ENCODE assay signal across 27 cellular contexts in genomic region chr2:220451438-220451837, GRCh38.
"Had no signal": no experiment of that assay in that cellular context is flagged by ENCODE, and none has a peak within 500 bp of the region (broad histone marks: within the 10 kb centered on the region; RNA-seq: fewer than 3 reads in every experiment).

No MANE protein-coding gene starts in this region.

- H3K9me3 ChIP-seq: adrenal gland, gastrocnemius medialis, left lung, lower lobe of right lung, right atrium auricular region, stomach, tibial artery, upper lobe of right lung had no signal

- ATAC-seq: activated CD4-positive, CD25-positive, alpha-beta regulatory T cell treated with anti-CD3 and anti-CD28 coated beads, Interleukin-2, amount 50 U/mL, for 24 hours; effector memory CD8-positive, alpha-beta T cell; gastrocnemius medialis; left lung; lower lobe of right lung; naive thymus-derived CD8-positive, alpha-beta T cell; stimulated activated naive B cell treated with anti-CD40 and anti-IgM and Interleukin-4, amounts not matched to agents 10 μg/mL and 1 μg/mL and 100 μg/mL, for 72 hours; upper lobe of right lung had no signal

- H3K27ac ChIP-seq: adrenal gland, brain microvascular endothelial cell, coronary artery, gastrocnemius medialis, left lung, lower lobe of right lung, parathyroid adenoma, right atrium auricular region, stomach, tibial artery, upper lobe of right lung, WERI-Rb-1 had no signal

- H3K4me1 ChIP-seq: adrenal gland, gastrocnemius medialis, left lung, lower lobe of right lung, parathyroid adenoma, stomach, tibial artery, upper lobe of right lung had no signal

- H3K36me3 ChIP-seq: adrenal gland, brain microvascular endothelial cell, gastrocnemius medialis, left lung, lower lobe of right lung, right atrium auricular region, stomach, tibial artery, upper lobe of right lung, WERI-Rb-1 had no signal

- DNase-seq: activated CD4-positive, alpha-beta T cell treated with anti-CD3 and anti-CD28 coated beads for 48 hours; activated CD4-positive, alpha-beta T cell treated with anti-CD3 and anti-CD28 coated beads, Interleukin-2, amount 50 U/mL, for 48 hours; activated CD8-positive, alpha-beta memory T cell treated with anti-CD3 and anti-CD28 coated beads for 24 hours; activated effector memory CD4-positive, alpha-beta T cell treated with Interleukin-2 at 50 U/mL for 16 hours; activated naive CD4-positive, alpha-beta T cell treated with anti-CD3 and anti-CD28 coated beads for 36 hours; activated naive CD8-positive, alpha-beta T cell treated with anti-CD3 and anti-CD28 coated beads for 36 hours; adrenal gland; brain microvascular endothelial cell; effector memory CD8-positive, alpha-beta T cell; erythroblast; gastrocnemius medialis; glutamatergic neuron; left lung; lower lobe of right lung; mesenchymal stem cell; naive thymus-derived CD8-positive, alpha-beta T cell; stimulated activated CD4-positive, alpha-beta T cell treated with anti-CD3 and anti-CD28 coated beads, Interleukin-15, amount 100 ng/mL, for 24 hours; stimulated activated CD4-positive, alpha-beta T cell treated with anti-CD3 and anti-CD28 coated beads, Interleukin-2, amount 100 ng/mL, for 24 hours; stimulated activated naive B cell treated with anti-CD40 and anti-IgM and Interleukin-4, amounts not matched to agents 10 μg/mL and 1 μg/mL and 100 μg/mL, for 72 hours; stomach; tibial artery; upper lobe of right lung; WERI-Rb-1 had no signal

- H3K27me3 ChIP-seq: adrenal gland, brain microvascular endothelial cell, gastrocnemius medialis, left lung, right atrium auricular region, stomach, tibial artery, upper lobe of right lung had no signal

- H3K4me3 ChIP-seq: adrenal gland, coronary artery, gastrocnemius medialis, left lung, lower lobe of right lung, right atrium auricular region, stomach, tibial artery, upper lobe of right lung had no signal
